In the genomic region with DNA sequence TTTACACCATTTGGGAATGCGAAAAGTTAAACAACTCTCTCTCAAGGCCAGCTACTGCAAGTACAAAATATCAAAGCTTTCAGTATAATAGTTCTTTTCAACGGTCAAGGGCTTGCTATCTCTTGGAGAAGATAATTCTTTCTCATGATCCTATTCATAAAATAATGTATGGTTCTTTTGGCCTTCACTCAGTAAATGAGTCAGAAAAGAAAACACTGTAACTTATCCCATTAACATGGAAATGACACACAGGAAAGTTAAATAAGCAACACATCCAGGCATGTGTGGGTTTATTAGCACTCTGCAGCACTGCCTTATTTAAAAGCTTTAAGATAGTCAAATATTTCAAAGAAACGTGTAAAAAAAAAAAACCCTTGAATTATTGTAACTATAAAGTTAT, we compare ENCODE assay signal across 15 cellular contexts. TPM values are rescaled to one million over a fixed set of nuclear protein-coding genes. Genes with fewer than 3 reads are reported as not detected.
DNase-seq lines count a peak whose midpoint lies in the region; ATAC-seq, FAIRE-seq and TF ChIP-seq lines count a peak whose summit lies in the region.
"Had no signal": no experiment of that assay in that cellular context is flagged by ENCODE, and none has a peak within 500 bp of the region (broad histone marks: within the 10 kb centered on the region; RNA-seq: fewer than 3 reads in every experiment).

No MANE protein-coding gene starts in this region.

- H3K4me1 Mint-ChIP-seq in HFFc6 (ENCODE audit: low read depth) = peaks cover 17% of the 10 kb centered on the region
- H3K4me1 Mint-ChIP-seq in mesothelial cell of epicardium = peaks cover 22% of the 10 kb centered on the region

- H4K8ac ChIP-seq in trophoblast cell (ENCODE audit: low read depth, low read length) = no peak overlapping the region

- H3K79me1 ChIP-seq in trophoblast cell (ENCODE audit: low read length) = no peaks in the 10 kb centered on the region

- peak overlapping the region; percentile 49; the same call in 1 of the 2 replicates for H3K27ac Mint-ChIP-seq in HFFc6
- H3K27ac Mint-ChIP-seq in mesothelial cell of epicardium = peak overlapping the region; percentile 67

- WGBS in trophoblast cell (ENCODE audit: extremely low coverage, insufficient coverage, insufficient read length) = no CpG with 5 or more reads among the region's 3 CpGs

- H4K91ac ChIP-seq in trophoblast cell (ENCODE audit: low read depth, low read length) = no peak overlapping the region

- no peak overlapping the region for H3K14ac ChIP-seq in trophoblast cell (ENCODE audit: low read length)

- no peak overlapping the region for H3K4ac ChIP-seq in trophoblast cell (ENCODE audit: low read depth, low read length)

- H3K4me3 Mint-ChIP-seq in HFFc6 = no peak overlapping the region
- no peak overlapping the region for H3K4me3 Mint-ChIP-seq in mesothelial cell of epicardium

- H4K12ac ChIP-seq in trophoblast cell (ENCODE audit: low read depth, low read length) = no peak overlapping the region

- H3K9me3 Mint-ChIP-seq in HFFc6 = no peaks in the 10 kb centered on the region
- H3K9me3 Mint-ChIP-seq in mesothelial cell of epicardium = no peaks in the 10 kb centered on the region
- H3K9me3 Mint-ChIP-seq: CD4-positive, CD25-positive, alpha-beta regulatory T cell had no signal

- no peaks in the 10 kb centered on the region for H3K4me1 ChIP-seq in trophoblast cell (ENCODE audit: control insufficient read depth in 1 of 2, insufficient read depth in 2 of 2, low read length in 2 of 2)
- H3K4me1 ChIP-seq: lower lobe of right lung had no signal

- H2BK12ac ChIP-seq in trophoblast cell (ENCODE audit: low read length) = no peak overlapping the region

- H2AK5ac ChIP-seq in trophoblast cell (ENCODE audit: low read length) = no peak overlapping the region

- H3K9me3 ChIP-seq in trophoblast cell (ENCODE audit: insufficient read depth, low read depth, low read length) = no peaks in the 10 kb centered on the region
- H3K9me3 ChIP-seq: lower lobe of right lung had no signal

- no peak overlapping the region for H2AFZ ChIP-seq in trophoblast cell (ENCODE audit: insufficient read depth, low read length, poor library complexity)

- no peaks in the 10 kb centered on the region for H3K79me2 ChIP-seq in trophoblast cell (ENCODE audit: control insufficient read depth, insufficient read depth, low read length, poor library complexity)

- peaks cover 41% of the 10 kb centered on the region for H3K36me3 Mint-ChIP-seq in HFFc6 (ENCODE audit: low read depth)
- H3K36me3 Mint-ChIP-seq in mesothelial cell of epicardium = peaks cover 36% of the 10 kb centered on the region

- TF ChIP-seq CTCF in D721Med (IDR thresholded peaks at IDR 0.05; ENCODE audit: insufficient read depth, missing control alignments) (no peak), HFFc6 (IDR thresholded peaks at IDR 0.05) (no peak), bronchial epithelial cell (IDR thresholded peaks at IDR 0.05; ENCODE audit: insufficient read depth, low read length, severe bottlenecking) (no peak), mesothelial cell of epicardium (IDR thresholded peaks at IDR 0.05; ENCODE audit: unreplicated experiment) (no peak)

- no peak for ATAC-seq in HG02678 (IDR thresholded peaks at IDR 0.05; ENCODE audit: unreplicated experiment)

- H3K4me2 ChIP-seq in trophoblast cell (ENCODE audit: low read length) = no peak overlapping the region

- H3K18ac ChIP-seq in trophoblast cell (ENCODE audit: low read length) = no peak overlapping the region

- no peak overlapping the region for H3K23ac ChIP-seq in trophoblast cell (ENCODE audit: low read length)

- H3K27me3 Mint-ChIP-seq in HFFc6 (ENCODE audit: insufficient read depth) (no peaks in the 10 kb centered on the region), mesothelial cell of epicardium (ENCODE audit: low read depth) (no peaks in the 10 kb centered on the region)
- H3K27me3 Mint-ChIP-seq: CD4-positive, CD25-positive, alpha-beta regulatory T cell had no signal

- H3K4me3 ChIP-seq in bronchial epithelial cell (ENCODE audit: low read depth, low read length) (no peak overlapping the region), trophoblast cell (ENCODE audit: low read depth, low read length) (no peak overlapping the region)
- H3K4me3 ChIP-seq: lower lobe of right lung, skin epidermis had no signal

- FAIRE-seq in D721Med (lab: Jason Lieb, UNC) = peak; percentile 32
- FAIRE-seq in bronchial epithelial cell (lab: Jason Lieb, UNC) = no peak

- H3K27ac ChIP-seq in trophoblast cell (ENCODE audit: low read depth, low read length) = no peak overlapping the region
- H3K27ac ChIP-seq: lower lobe of right lung had no signal

- no peak overlapping the region for H3K9ac ChIP-seq in trophoblast cell (ENCODE audit: low read length)

- H2BK120ac ChIP-seq in trophoblast cell (ENCODE audit: insufficient read depth, low read length, poor library complexity) = no peak overlapping the region

- no peaks in the 10 kb centered on the region for H3K27me3 ChIP-seq in bronchial epithelial cell (ENCODE audit: control insufficient read depth, insufficient read depth, low read length)
- H3K27me3 ChIP-seq in trophoblast cell (ENCODE audit: insufficient read depth, low read length) = no peaks in the 10 kb centered on the region

- no peak overlapping the region for H2BK5ac ChIP-seq in trophoblast cell (ENCODE audit: low read depth, low read length, poor library complexity)

- H3K36me3 ChIP-seq in bronchial epithelial cell (ENCODE audit: control insufficient read depth, insufficient read depth, low read length) (peaks cover 12% of the 10 kb centered on the region), trophoblast cell (ENCODE audit: control insufficient read depth in 1 of 2, insufficient read depth in 2 of 2, low read length in 2 of 2) (peaks cover 15 to 22% of the 10 kb centered on the region in 2 experiments)

- DNase-seq in D721Med (ENCODE audit: insufficient read length, low spot score) = no peak
- no peak for DNase-seq in HFFc6
- peak; percentile 81 for DNase-seq in bronchial epithelial cell (ENCODE audit: low read depth)
- no peak for DNase-seq in mesothelial cell of epicardium (ENCODE audit: low spot score in 2 of 2, unreplicated experiment in 2 of 2)
- no peak for DNase-seq in trophoblast cell
- no peak for DNase-seq in NCI-H345 treated with DMSO at 0.1 percent for 48 hours (lab: John Stamatoyannopoulos, UW; ENCODE audit: unreplicated experiment)
- DNase-seq: activated CD4-positive, alpha-beta T cell treated with anti-CD3 and anti-CD28 coated beads, Interleukin-2, amount 50 U/mL, for 4 hours; activated effector memory CD4-positive, alpha-beta T cell treated with Interleukin-2 at 50 U/mL for 16 hours; CD4-positive, CD25-positive, alpha-beta regulatory T cell; KG1; lower lobe of right lung; NCI-H524 treated with DMSO at 0.1 percent for 48 hours; T1000 had no signal

RNA-seq across cellular contexts. Expression of a gene that starts 36.9 kb away (rescaled TPM):
- total RNA-seq in HFFc6 (2021; fragmentation: NEBNext Ultra II Directional; extraction: Animal tissue kit (Norgen Biotek cat#: 25700)) = 10 to 100 TPM; 23.4 to 32.5 (median 30.5) TPM
- total RNA-seq in bronchial epithelial cell (22.1 and 23.0 TPM in 2 replicates), mesothelial cell of epicardium (53.5 to 55.5 TPM (median 55.3 TPM) in 3 replicates)
- polyA plus RNA-seq in trophoblast cell (2013) = 25.3 and 25.9 TPM in 2 replicates

RNA-seq across cellular contexts. Expression of a gene that starts 37.3 kb away (rescaled TPM):
- total RNA-seq in HFFc6 (2021; fragmentation: NEBNext Ultra II Directional; extraction: Animal tissue kit (Norgen Biotek cat#: 25700)) = 1 to 10 TPM; 3.8 to 5.1 (median 4.4) TPM
- 2.6 and 4.2 TPM in 2 replicates for total RNA-seq in bronchial epithelial cell
- total RNA-seq in mesothelial cell of epicardium = 7.8 to 8.9 TPM (median 8.9 TPM) in 3 replicates
- 5.2 and 5.3 TPM in 2 replicates for polyA plus RNA-seq in trophoblast cell (2013)

RNA-seq across cellular contexts. Expression of a gene that starts 59.1 kb away (rescaled TPM):
- 10 to 100 TPM; 24.0 to 41.6 (median 33.9) TPM for total RNA-seq in HFFc6 (2021; fragmentation: NEBNext Ultra II Directional; extraction: Animal tissue kit (Norgen Biotek cat#: 25700))
- total RNA-seq in bronchial epithelial cell (37.6 and 40.3 TPM in 2 replicates), mesothelial cell of epicardium (14.0 to 20.2 TPM (median 17.3 TPM) in 3 replicates)
- 10.4 and 11.0 TPM in 2 replicates for polyA plus RNA-seq in trophoblast cell (2013)
